In genomic region chr6:168288781-168289570, GRCh38 we compare ENCODE assay signal across 30 cellular contexts. TPM values are rescaled to one million over a fixed set of nuclear protein-coding genes. Genes with fewer than 3 reads are reported as not detected.
"Had no signal": no experiment of that assay in that cellular context is flagged by ENCODE, and none has a peak within 500 bp of the region (broad histone marks: within the 10 kb centered on the region; RNA-seq: fewer than 3 reads in every experiment).

No MANE protein-coding gene starts in this region.

- H3K27ac Mint-ChIP-seq: activated CD8-positive, alpha-beta T cell treated with anti-CD3 and anti-CD28 coated beads, Interleukin-2, amount 10 ng/mL, durations not matched to agents 7 days and 5 days; activated naive CD8-positive, alpha-beta T cell treated with anti-CD3 and anti-CD28 coated beads, Interleukin-2, amount 10 ng/mL, durations not matched to agents 7 days and 5 days; T-helper 1 cell treated with Interleukin-12 subunit alpha and Interleukin-12 subunit beta and Interleukin-4 antibody, amounts not matched to agents 30 μg/mL and 1 μg/mL, for 36 hours; WTC11 had no signal

- H3K9me3 ChIP-seq: adrenal gland, MG63, SJCRH30 had no signal

- DNase-seq: activated CD4-positive, alpha-beta T cell treated with anti-CD3 and anti-CD28 coated beads for 48 hours; activated CD4-positive, alpha-beta T cell treated with anti-CD3 and anti-CD28 coated beads, Interleukin-2, amount 50 U/mL, for 4 hours; activated CD4-positive, CD25-positive, alpha-beta regulatory T cell treated with anti-CD3 and anti-CD28 coated beads, Interleukin-2, amount 50 U/mL, for 72 hours; activated CD8-positive, alpha-beta memory T cell treated with anti-CD3 and anti-CD28 coated beads, Interleukin-2, amount 50 U/mL, for 48 hours; activated CD8-positive, alpha-beta T cell treated with anti-CD3 and anti-CD28 coated beads, Interleukin-2, amount 10 ng/mL, durations not matched to agents 7 days and 5 days; activated gamma-delta T cell treated with Interleukin-2 at 50 U/mL for 16 hours; activated naive CD4-positive, alpha-beta T cell treated with anti-CD3 and anti-CD28 coated beads, Interleukin-2, amount 50 U/mL, for 16 hours; activated naive CD8-positive, alpha-beta T cell treated with anti-CD3 and anti-CD28 coated beads, Interleukin-2, amount 10 ng/mL, durations not matched to agents 7 days and 5 days; activated T-cell treated with anti-CD3 and anti-CD28 coated beads, Interleukin-2, amount 50 U/mL, for 1 hour; adrenal gland; anterior cingulate cortex; central memory CD4-positive, alpha-beta T cell; MG63; MV-4-11; NCI-H1105; NCI-H1436; NCI-H1694 treated with DMSO at 0.1 percent for 48 hours; NCI-H2029 treated with DMSO at 0.1 percent for 48 hours; NCI-H345; NCI-H510A; NCI-H526 treated with DMSO at 0.1 percent for 48 hours; NCI-H82; OCI-M1; RPMI8226; SJCRH30 had no signal

- H3K36me3 Mint-ChIP-seq: activated naive CD8-positive, alpha-beta T cell treated with anti-CD3 and anti-CD28 coated beads, Interleukin-2, amount 10 ng/mL, durations not matched to agents 7 days and 5 days had no signal

- H3K36me3 ChIP-seq: adrenal gland, MG63, SJCRH30 had no signal

- H3K27ac ChIP-seq: adrenal gland, SJCRH30 had no signal

- H3K4me3 ChIP-seq: adrenal gland, MG63, SJCRH30 had no signal

- H3K4me1 ChIP-seq: adrenal gland, SJCRH30 had no signal

- H3K4me1 Mint-ChIP-seq: activated naive CD8-positive, alpha-beta T cell treated with anti-CD3 and anti-CD28 coated beads, Interleukin-2, amount 10 ng/mL, durations not matched to agents 7 days and 5 days; WTC11 had no signal

- H3K4me3 Mint-ChIP-seq: activated CD8-positive, alpha-beta T cell treated with anti-CD3 and anti-CD28 coated beads, Interleukin-2, amount 10 ng/mL, durations not matched to agents 7 days and 5 days; activated naive CD8-positive, alpha-beta T cell treated with anti-CD3 and anti-CD28 coated beads, Interleukin-2, amount 10 ng/mL, durations not matched to agents 7 days and 5 days; T-helper 1 cell treated with Interleukin-12 subunit alpha and Interleukin-12 subunit beta and Interleukin-4 antibody, amounts not matched to agents 30 μg/mL and 1 μg/mL, for 36 hours; WTC11 had no signal

- ATAC-seq: activated CD8-positive, alpha-beta T cell treated with anti-CD3 and anti-CD28 coated beads, Interleukin-2, amount 10 ng/mL, durations not matched to agents 7 days and 5 days; Panc1; Right ventricle myocardium inferior; SK-N-SH treated with all-trans-retinoic acid at 6 μM for 48 hours; WTC11 had no signal

- H3K27me3 ChIP-seq: adrenal gland, MG63 had no signal

RNA-seq across cellular contexts. Expression of gene DACT2, which starts 30.6 kb away (rescaled TPM):
- total RNA-seq: activated CD8-positive, alpha-beta T cell treated with anti-CD3 and anti-CD28 coated beads, Interleukin-2, amount 10 ng/mL, durations not matched to agents 7 days and 5 days; activated naive CD8-positive, alpha-beta T cell treated with anti-CD3 and anti-CD28 coated beads, Interleukin-2, amount 10 ng/mL, durations not matched to agents 7 days and 5 days; SJCRH30 had no signal
